In genomic region chr22:32106930-32107329, GRCh38 we compare ENCODE assay signal across 13 cellular contexts. TPM values are rescaled to one million over a fixed set of nuclear protein-coding genes. Genes with fewer than 3 reads are reported as not detected.
A peak's percentile ranks its signal among the peaks of the same experiment; 100 is the strongest.
DNase-seq lines count a peak whose midpoint lies in the region; ATAC-seq and TF ChIP-seq lines count a peak whose summit lies in the region.
"Had no signal": no experiment of that assay in that cellular context is flagged by ENCODE, and none has a peak within 500 bp of the region (broad histone marks: within the 10 kb centered on the region; RNA-seq: fewer than 3 reads in every experiment).

No MANE protein-coding gene starts in this region.

- H3K36me3 Mint-ChIP-seq in H9 (ENCODE audit: insufficient read depth in 1 of 3, low read depth in 3 of 3), result no peaks in the 10 kb centered on the region
- H3K36me3 Mint-ChIP-seq: CD4-positive, CD25-positive, alpha-beta regulatory T cell had no signal

- H2BK12ac ChIP-seq in H9 (ENCODE audit: insufficient read length, low read depth, low read length), result no peak overlapping the region

- no peak overlapping the region for H3K4ac ChIP-seq in H9 (ENCODE audit: low read depth, low read length)

- no peak overlapping the region for H3K56ac ChIP-seq in H9 (ENCODE audit: insufficient read length, low read depth, low read length)

- no peak overlapping the region for H3K4me2 ChIP-seq in H9 (ENCODE audit: insufficient read depth, insufficient read length, low read length)

- H3T11ph ChIP-seq in H9 (ENCODE audit: low read length), result no peak overlapping the region

- H3K27me3 Mint-ChIP-seq in H9 (ENCODE audit: low read depth), result peaks cover 64% of the 10 kb centered on the region

- H4K5ac ChIP-seq in H9 (ENCODE audit: insufficient read length, low read depth, low read length), result no peak overlapping the region

- H3K4me3 Mint-ChIP-seq in H9, result no peak overlapping the region
- H3K4me3 Mint-ChIP-seq: CD4-positive, CD25-positive, alpha-beta regulatory T cell; dendritic cell treated with granulocyte-macrophage colony-stimulating factor and Interleukin-4, amounts not matched to agents 40 ng/mL and 50 ng/mL, for 4 days had no signal

- ATAC-seq in GM21529 (IDR thresholded peaks at IDR 0.05; ENCODE audit: unreplicated experiment), result no peak
- ATAC-seq in HG03342 (IDR thresholded peaks at IDR 0.05; ENCODE audit: unreplicated experiment), result no peak

- H3K9me3 Mint-ChIP-seq in H9, result no peaks in the 10 kb centered on the region
- H3K9me3 Mint-ChIP-seq: dendritic cell treated with granulocyte-macrophage colony-stimulating factor and Interleukin-4, amounts not matched to agents 40 ng/mL and 50 ng/mL, for 4 days had no signal

- H2AFZ ChIP-seq in H9 (ENCODE audit: low read length), result no peak overlapping the region

- DNase-seq in ACHN (peak; percentile 28), H9 (peak; percentile 56), SW480 (ENCODE audit: low spot score) (peak; percentile 14), fibroblast of villous mesenchyme (ENCODE audit: low read depth) (peak; percentile 10), DMS 273 treated with DMSO at 0.1 percent for 48 hours (lab: John Stamatoyannopoulos, UW) (no peak), activated gamma-delta T cell (lab: John Stamatoyannopoulos, UW) (no peak)
- DNase-seq: NCI-H187, occipital lobe had no signal

- H3K27me3 ChIP-seq in H9 (ENCODE audit: insufficient read depth, low read length), result no peaks in the 10 kb centered on the region

- WGBS in H9 (ENCODE audit: extremely low coverage, insufficient read length, low lambda C conversion rate), result no CpG with 5 or more reads among the region's 1 CpG

- TF ChIP-seq CTCF in H9 (conservative IDR thresholded peaks at IDR 0.05) (no peak), fibroblast of villous mesenchyme (IDR thresholded peaks at IDR 0.05; ENCODE audit: insufficient read depth, low read depth, low read length) (no peak)

- H3K14ac ChIP-seq in H9 (ENCODE audit: insufficient read depth, low read length), result no peak overlapping the region

- H4K91ac ChIP-seq in H9 (ENCODE audit: insufficient read length, low read depth, low read length), result no peak overlapping the region

- H3K23me2 ChIP-seq in H9 (ENCODE audit: insufficient read length, low read depth, low read length, poor library complexity, severe bottlenecking), result no peaks in the 10 kb centered on the region

- H2BK15ac ChIP-seq in H9 (ENCODE audit: low read depth, low read length), result no peak overlapping the region

- H3K27ac ChIP-seq in H9 (ENCODE audit: insufficient read length, low read depth, low read length), result no peak overlapping the region
- H3K27ac ChIP-seq: SJSA1 had no signal

- no peaks in the 10 kb centered on the region for H3K9me3 ChIP-seq in H9 (ENCODE audit: control insufficient read depth, low read depth, low read length)
- H3K9me3 ChIP-seq: SJSA1 had no signal

- no peak overlapping the region for H3K4me3 ChIP-seq in fibroblast of villous mesenchyme (ENCODE audit: low read depth, low read length)
- H3K4me3 ChIP-seq: SJSA1 had no signal

- no peak overlapping the region for H3K23ac ChIP-seq in H9 (ENCODE audit: insufficient read length, low read depth, low read length)

- no peaks in the 10 kb centered on the region for H3K79me1 ChIP-seq in H9 (ENCODE audit: insufficient read depth, low read depth, low read length, poor library complexity, severe bottlenecking)

- no peaks in the 10 kb centered on the region for H3K4me1 ChIP-seq in H9 (ENCODE audit: insufficient read depth, low read length)
- H3K4me1 ChIP-seq: SJSA1 had no signal

- no peak overlapping the region for H2BK120ac ChIP-seq in H9 (ENCODE audit: low read depth, low read length, poor library complexity, severe bottlenecking)

- no peak overlapping the region for H3K18ac ChIP-seq in H9 (ENCODE audit: insufficient read length, low read depth, low read length)

- H3K79me2 ChIP-seq in H9 (ENCODE audit: insufficient read depth, low read length), result no peaks in the 10 kb centered on the region

- H3K27ac Mint-ChIP-seq in H9, result no peak overlapping the region
- H3K27ac Mint-ChIP-seq: CD4-positive, CD25-positive, alpha-beta regulatory T cell; dendritic cell treated with granulocyte-macrophage colony-stimulating factor and Interleukin-4, amounts not matched to agents 40 ng/mL and 50 ng/mL, for 4 days had no signal

- no peak overlapping the region for H2BK5ac ChIP-seq in H9 (ENCODE audit: insufficient read length, low read length)

- in situ Hi-C loops in ACHN (cut with HindIII; ENCODE audit: low pct_ligation_motif_present, low pct_unique_long_range_greater_than_20kb, low sequenced_read_pairs), result no loop called here

- H4K8ac ChIP-seq in H9 (replicated peaks; ENCODE audit: insufficient read length, low read depth, low read length), result no peak overlapping the region

- no peaks in the 10 kb centered on the region for H4K20me1 ChIP-seq in H9 (ENCODE audit: control insufficient read depth, insufficient read depth, insufficient read length)

- peaks cover 2 to 5% of the 10 kb centered on the region in 2 experiments; a peak in 1 of 4 replicates for H3K4me1 Mint-ChIP-seq in H9
- H3K4me1 Mint-ChIP-seq: CD4-positive, CD25-positive, alpha-beta regulatory T cell had no signal

- no peak overlapping the region for H3K9ac ChIP-seq in H9 (ENCODE audit: extremely low read depth, insufficient read length, low read length)

- H2AK5ac ChIP-seq in H9 (ENCODE audit: insufficient read length, low read length), result no peak overlapping the region

- H2BK20ac ChIP-seq in H9 (ENCODE audit: low read depth, low read length, poor library complexity, severe bottlenecking), result no peak overlapping the region

RNA-seq across cellular contexts. Expression of gene C22orf42, which starts 52.2 kb away (rescaled TPM):
- total RNA-seq in H9 (2021) (not detected in 2 replicates), fibroblast of villous mesenchyme (not detected in 2 replicates)
- total RNA-seq: CD4-positive, CD25-positive, alpha-beta regulatory T cell; occipital lobe; SJSA1 had no signal

Comparison
In these comparisons a context has a peak if more than half of its experiments do, and no peak if none do; other contexts are left out.
1. DNase-seq: peak in ACHN (single experiment), H9 (single experiment), SW480 (single experiment) and fibroblast of villous mesenchyme (single experiment); none in DMS 273 treated with DMSO at 0.1 percent for 48 hours (single experiment) and activated gamma-delta T cell (single experiment).